In genomic region chr6:85126448-85127178, GRCh38 we compare ENCODE assay signal across 8 cellular contexts.
DNase-seq lines count a peak whose midpoint lies in the region; ATAC-seq and TF ChIP-seq lines count a peak whose summit lies in the region.

No MANE protein-coding gene starts in this region.

- H3K79me2 ChIP-seq in parathyroid adenoma: no peaks in the 10 kb centered on the region

- no peaks in the 10 kb centered on the region for H3K36me3 ChIP-seq in parathyroid adenoma (ENCODE audit: control insufficient read depth, insufficient read depth, low read length)

- H3K27ac ChIP-seq in parathyroid adenoma: no peak overlapping the region

- peak; percentile 61 for TF ChIP-seq CTCF in GM12873 (IDR thresholded peaks at IDR 0.05; ENCODE audit: insufficient read depth, low read depth, low read length, missing control alignments)
- no peak for TF ChIP-seq CTCF in parathyroid adenoma (IDR thresholded peaks at IDR 0.05)

- no peaks in the 10 kb centered on the region for H3K27me3 ChIP-seq in parathyroid adenoma (ENCODE audit: control insufficient read depth, insufficient read depth, low read length)

- H3K4me2 ChIP-seq in parathyroid adenoma (ENCODE audit: low read length): peak overlapping the region; percentile 30

- no peaks in the 10 kb centered on the region for H3K9me3 ChIP-seq in parathyroid adenoma (ENCODE audit: control insufficient read depth, low read length)

- no peak overlapping the region for H3K9ac ChIP-seq in parathyroid adenoma

- no peaks in the 10 kb centered on the region for H3K4me1 ChIP-seq in parathyroid adenoma

- ATAC-seq in HG02981 (IDR thresholded peaks at IDR 0.05; ENCODE audit: unreplicated experiment): peak; percentile 71

- DNase-seq in A172 (ENCODE audit: low spot score): peak; percentile 46
- DNase-seq in RPMI8226: peak; percentile 20
- peak; percentile 20 for DNase-seq in fibroblast of peridontal ligament (ENCODE audit: extremely low read depth)
- no peak for DNase-seq in central memory CD4-positive, alpha-beta T cell
- no peak for DNase-seq in NCI-H187 (lab: John Stamatoyannopoulos, UW)

- peak overlapping the region; percentile 13 for H3K4me3 ChIP-seq in parathyroid adenoma (ENCODE audit: low read depth, low read length)

- no peak overlapping the region for H2AFZ ChIP-seq in parathyroid adenoma

Comparison
In these comparisons a context has a peak if more than half of its experiments do, and no peak if none do; other contexts are left out.
1. DNase-seq: peak in A172 (single experiment), RPMI8226 (single experiment) and fibroblast of peridontal ligament (single experiment); none in central memory CD4-positive, alpha-beta T cell (single experiment) and NCI-H187 (0 of 2).